Comparison of ENCODE assay signal across 13 cellular contexts in genomic region chr2:2843969-2844548, GRCh38.
DNase-seq lines count a peak whose midpoint lies in the region; ATAC-seq and TF ChIP-seq lines count a peak whose summit lies in the region.
"Had no signal": no experiment of that assay in that cellular context is flagged by ENCODE, and none has a peak within 500 bp of the region (broad histone marks: within the 10 kb centered on the region; RNA-seq: fewer than 3 reads in every experiment).

No MANE protein-coding gene starts in this region.

- intact Hi-C loops in spleen (cut with DNase I; ENCODE audit: low total_unique reads) (no loop called here), lower lobe of right lung (cut with DNase I) (no loop called here)

- H3K4me2 ChIP-seq in MM.1S (ENCODE audit: low read depth, low read length) = no peak overlapping the region

- H3K4me1 ChIP-seq in MM.1S (ENCODE audit: low read length) = no peaks in the 10 kb centered on the region
- no peaks in the 10 kb centered on the region for H3K4me1 ChIP-seq in endodermal cell (ENCODE audit: control insufficient read depth, insufficient read depth, low read length)
- peaks cover 0 to 11% (median 2%) of the 10 kb centered on the region in 6 donors for H3K4me1 ChIP-seq in spleen
- H3K4me1 ChIP-seq in lower lobe of right lung = peaks cover 3% of the 10 kb centered on the region

- no peak overlapping the region for H3K27ac Mint-ChIP-seq in endodermal cell
- H3K27ac Mint-ChIP-seq: activated T-cell treated with anti-CD3 and anti-CD28 coated beads, Interleukin-2, amount 50 U/mL, for 24 hours; B cell had no signal

- H3K4me3 ChIP-seq in MM.1S (ENCODE audit: low read length) (no peak overlapping the region), endodermal cell (ENCODE audit: low read length) (no peak overlapping the region), spleen (no peak overlapping the region), lower lobe of right lung (no peak overlapping the region)

- no peak for ATAC-seq in lower lobe of right lung

- H3K36me3 ChIP-seq in MM.1S (replicated peaks; ENCODE audit: insufficient read depth, low read length) (no peaks in the 10 kb centered on the region), endodermal cell (ENCODE audit: control insufficient read depth, insufficient read depth, low read length) (no peaks in the 10 kb centered on the region), spleen (no peaks in the 10 kb centered on the region), lower lobe of right lung (no peaks in the 10 kb centered on the region)

- H3K9ac ChIP-seq in MM.1S (ENCODE audit: low read length) (no peak overlapping the region), endodermal cell (ENCODE audit: extremely low read depth, low read length, poor library complexity, severe bottlenecking) (no peak overlapping the region)

- H3K79me2 ChIP-seq in MM.1S (ENCODE audit: low read length) = no peaks in the 10 kb centered on the region

- H3K4me3 Mint-ChIP-seq in endodermal cell = no peak overlapping the region
- H3K4me3 Mint-ChIP-seq: activated T-cell treated with anti-CD3 and anti-CD28 coated beads, Interleukin-2, amount 50 U/mL, for 24 hours; B cell; naive B cell had no signal

- no peak overlapping the region for H3K27ac ChIP-seq in MM.1S (ENCODE audit: low read length)
- no peak overlapping the region for H3K27ac ChIP-seq in endodermal cell (ENCODE audit: low read depth, low read length)
- H3K27ac ChIP-seq in spleen = no peak overlapping the region
- H3K27ac ChIP-seq in lower lobe of right lung = no peak overlapping the region
- H3K27ac ChIP-seq: epithelial cell of prostate had no signal

- H3K27me3 ChIP-seq in MM.1S (replicated peaks; ENCODE audit: insufficient read depth, low read length) (no peaks in the 10 kb centered on the region), endodermal cell (ENCODE audit: control insufficient read depth, insufficient read depth, low read length, poor library complexity, severe bottlenecking) (no peaks in the 10 kb centered on the region), spleen (replicated peaks in 1 of 7) (peaks cover 0 to 4% (median 0%) of the 10 kb centered on the region in 7 donors), lower lobe of right lung (ENCODE audit: low read depth) (no peaks in the 10 kb centered on the region)

- 90 to 100% methylated on average over 10 to 11 of the region's 11 CpGs for WGBS in endodermal cell (ENCODE audit: insufficient coverage in 1 of 2, insufficient read length in 1 of 2), 2 experiments
- WGBS in spleen, 5 donors = 88 to 94% (median 92%) methylated on average over 11 of the region's 11 CpGs

- H3K9me2 ChIP-seq in MM.1S (replicated peaks; ENCODE audit: insufficient read depth, low read length) = no peaks in the 10 kb centered on the region

- no peaks in the 10 kb centered on the region for H3F3A ChIP-seq in MM.1S (ENCODE audit: insufficient read depth, low read length)

- DNase-seq in activated effector memory CD4-positive, alpha-beta T cell treated with anti-CD3 and anti-CD28 coated beads, Interleukin-2, amount 50 U/mL, for 16 hours = peak; percentile 33
- DNase-seq in activated effector memory CD4-positive, alpha-beta T cell treated with Interleukin-2 at 50 U/mL for 16 hours = no peak
- DNase-seq in MM.1S = no peak
- DNase-seq in endodermal cell = peak; percentile 69
- peak; percentile 56 for DNase-seq in spleen
- DNase-seq in medulla oblongata (ENCODE audit: extremely low spot score) = no peak
- no peak for DNase-seq in stimulated activated naive CD4-positive, alpha-beta T cell treated with Interleukin-2 at 50 U/mL for 16 hours (lab: John Stamatoyannopoulos, UW)
- no peak for DNase-seq in lower lobe of right lung
- DNase-seq: activated T-cell treated with anti-CD3 and anti-CD28 coated beads, Interleukin-2, amount 50 U/mL, for 24 hours; MV-4-11; naive B cell had no signal

- TF ChIP-seq CTCF in MM.1S (IDR thresholded peaks at IDR 0.05; ENCODE audit: low read length) (0 out of 2 replicates have a peak, but pooled peaks have one; percentile 8), endodermal cell (conservative IDR thresholded peaks at IDR 0.05) (peak; percentile 74), spleen (IDR thresholded peaks at IDR 0.05 in 8 of 11, conservative IDR thresholded peaks at IDR 0.05 in 3 of 11) (peak in 2 of 11 experiments; percentile 9 to 24), lower lobe of right lung (IDR thresholded peaks at IDR 0.05) (no peak)

- no peak overlapping the region for H2AFZ ChIP-seq in MM.1S (ENCODE audit: low read length)

- H3K9me3 ChIP-seq in MM.1S (replicated peaks; ENCODE audit: insufficient read depth, low read length) = no peaks in the 10 kb centered on the region
- peaks cover 6% of the 10 kb centered on the region for H3K9me3 ChIP-seq in endodermal cell (ENCODE audit: control insufficient read depth, low read length)
- H3K9me3 ChIP-seq in spleen = no peaks in the 10 kb centered on the region
- H3K9me3 ChIP-seq in lower lobe of right lung = no peaks in the 10 kb centered on the region

- TF ChIP-seq POLR2A in spleen (IDR thresholded peaks at IDR 0.05) = no peak

- peaks cover 2% of the 10 kb centered on the region for H3K27me3 Mint-ChIP-seq in endodermal cell (ENCODE audit: insufficient read depth)
- H3K27me3 Mint-ChIP-seq: activated T-cell treated with anti-CD3 and anti-CD28 coated beads, Interleukin-2, amount 50 U/mL, for 24 hours; B cell; naive B cell had no signal

- H3K36me3 Mint-ChIP-seq in endodermal cell (ENCODE audit: low read depth) = no peaks in the 10 kb centered on the region
- H3K36me3 Mint-ChIP-seq: naive B cell had no signal

- H3K4me1 Mint-ChIP-seq in endodermal cell = no peaks in the 10 kb centered on the region
- H3K4me1 Mint-ChIP-seq: B cell, naive B cell had no signal

- peaks cover 8% of the 10 kb centered on the region for H3K9me3 Mint-ChIP-seq in endodermal cell
- H3K9me3 Mint-ChIP-seq: activated T-cell treated with anti-CD3 and anti-CD28 coated beads, Interleukin-2, amount 50 U/mL, for 24 hours; naive B cell had no signal

- no peaks in the 10 kb centered on the region for H4K20me1 ChIP-seq in MM.1S (ENCODE audit: insufficient read depth, low read length)

Comparison
In these comparisons a context has a peak if more than half of its experiments do, and no peak if none do; other contexts are left out.
1. DNase-seq: peak in activated effector memory CD4-positive, alpha-beta T cell treated with anti-CD3 and anti-CD28 coated beads, Interleukin-2, amount 50 U/mL, for 16 hours (single experiment), endodermal cell (single experiment) and spleen (single experiment); none in activated effector memory CD4-positive, alpha-beta T cell treated with Interleukin-2 at 50 U/mL for 16 hours (single experiment), MM.1S (single experiment), medulla oblongata (single experiment), stimulated activated naive CD4-positive, alpha-beta T cell treated with Interleukin-2 at 50 U/mL for 16 hours (single experiment) and lower lobe of right lung (single experiment).